In the genomic region with DNA sequence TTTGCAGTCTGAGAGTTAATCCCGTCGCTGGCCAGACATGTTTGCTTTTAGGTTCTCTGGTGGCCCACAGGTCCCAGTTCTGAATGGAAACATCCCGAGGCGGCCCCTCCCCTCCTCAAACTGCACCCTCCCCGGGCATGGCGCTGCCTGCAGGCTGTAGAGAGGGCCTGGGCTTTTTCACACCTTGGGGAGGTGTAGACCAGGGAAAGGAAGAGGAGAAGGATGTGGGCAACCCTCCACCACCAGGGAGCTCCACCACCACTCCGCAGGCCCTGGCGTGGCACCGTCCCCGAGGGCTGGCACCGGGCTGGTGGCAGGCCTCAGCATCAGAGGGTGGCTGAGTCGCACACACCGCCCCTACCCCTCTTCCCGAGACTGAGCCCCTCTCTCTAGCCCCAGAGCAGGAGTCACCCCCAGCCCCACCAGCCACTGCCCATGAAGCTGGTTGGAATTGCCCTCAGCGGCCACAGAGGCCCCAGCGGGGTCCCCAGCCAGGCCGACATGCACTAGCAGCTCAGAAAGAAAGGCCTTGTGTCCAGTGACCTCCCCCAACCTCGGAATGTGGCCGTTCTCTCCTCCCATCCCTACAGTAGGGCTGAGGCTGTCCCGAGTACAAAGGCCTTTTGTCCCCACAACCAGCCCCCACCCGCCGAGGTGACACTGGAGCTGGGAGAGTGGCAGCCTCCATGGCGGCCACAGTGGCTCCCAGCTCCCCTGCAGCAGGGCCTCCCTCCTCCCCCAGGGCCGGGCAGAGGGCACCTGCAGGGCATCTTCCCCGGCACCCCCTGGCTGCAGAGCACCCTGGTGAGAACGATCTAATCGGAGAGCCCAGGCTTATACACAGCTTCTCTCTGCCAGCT, we compare ENCODE assay signal across 1 cellular context.
A peak's percentile ranks its signal among the peaks of the same experiment; 100 is the strongest.
TF ChIP-seq lines count a peak whose summit lies in the region.

No MANE protein-coding gene starts in this region.

TF ChIP-seq in HepG2, 621 proteins besides CTCF, POLR2A, EP300 and RAD21 (continued from another document and continues in another):
- TF ChIP-seq ARID5B (CRISPR knock-in tag; IDR thresholded peaks at IDR 0.05) (peak; percentile 4; the same call in 1 of the 2 replicates), RBFOX2 (IDR thresholded peaks at IDR 0.05; ENCODE audit: low read depth, low read length) (peak; percentile 87), ZNF143 (CRISPR knock-in tag; IDR thresholded peaks at IDR 0.05) (0 out of 2 replicates have a peak, but pooled peaks have one; percentile 12), ZNF34 (CRISPR knock-in tag; IDR thresholded peaks at IDR 0.05; ENCODE audit: borderline replicate concordance) (no peak), NAIF1 (CRISPR knock-in tag; IDR thresholded peaks at IDR 0.05; ENCODE audit: borderline replicate concordance) (peak; percentile 61; the same call in 1 of the 2 replicates), FOXO1 (CRISPR knock-in tag; IDR thresholded peaks at IDR 0.05) (peak; percentile 51; the same call in 1 of the 2 replicates), JUN (CRISPR knock-in tag; IDR thresholded peaks at IDR 0.05) (no peak), ZNF264 (CRISPR knock-in tag; IDR thresholded peaks at IDR 0.05) (peak; percentile 35), SMYD3 (CRISPR knock-in tag; IDR thresholded peaks at IDR 0.05) (peak; percentile 82; the same call in 1 of the 2 replicates), SOX5 (CRISPR knock-in tag; IDR thresholded peaks at IDR 0.05; ENCODE audit: borderline replicate concordance) (peak; percentile 86), ZNF790 (CRISPR knock-in tag; IDR thresholded peaks at IDR 0.05; ENCODE audit: borderline replicate concordance) (peak; percentile 61; the same call in 1 of the 2 replicates), ETV5 (CRISPR knock-in tag; IDR thresholded peaks at IDR 0.05; ENCODE audit: borderline replicate concordance) (peak; percentile 75), PHF20 (CRISPR knock-in tag; IDR thresholded peaks at IDR 0.05) (peak; percentile 47), TAF1 (CRISPR knock-in tag; IDR thresholded peaks at IDR 0.05) (peak; percentile 51; the same call in 1 of the 2 replicates), FOXK1 (CRISPR knock-in tag; IDR thresholded peaks at IDR 0.05; ENCODE audit: borderline replicate concordance, low read depth) (peak; percentile 18; the same call in 1 of the 2 replicates), GATAD2A (CRISPR knock-in tag; IDR thresholded peaks at IDR 0.05) (peak; percentile 78), ZNF446 (CRISPR knock-in tag; IDR thresholded peaks at IDR 0.05) (no peak), FOXC1 (CRISPR knock-in tag; IDR thresholded peaks at IDR 0.05; ENCODE audit: borderline replicate concordance) (peak; percentile 51; the same call in 1 of the 2 replicates), SP5 (CRISPR knock-in tag; IDR thresholded peaks at IDR 0.05; ENCODE audit: borderline replicate concordance, low read depth) (peak; percentile 82), ZNF672 (CRISPR knock-in tag; IDR thresholded peaks at IDR 0.05) (no peak), HOXA5 (CRISPR knock-in tag; IDR thresholded peaks at IDR 0.05) (0 out of 2 replicates have a peak, but pooled peaks have one; percentile 20), ZNF124 (CRISPR knock-in tag; IDR thresholded peaks at IDR 0.05) (peak; percentile 32), MLLT10 (CRISPR knock-in tag; IDR thresholded peaks at IDR 0.05) (no peak), ZNF280D (CRISPR knock-in tag; IDR thresholded peaks at IDR 0.05) (0 out of 2 replicates have a peak, but pooled peaks have one; percentile 45), DNMT1 (CRISPR knock-in tag; IDR thresholded peaks at IDR 0.05) (0 out of 2 replicates have a peak, but pooled peaks have one; percentile 21), BHLHE40 (IDR thresholded peaks at IDR 0.05; ENCODE audit: low read length) (no peak), CEBPB (IDR thresholded peaks at IDR 0.05; ENCODE audit: borderline replicate concordance, low read depth, low read length) (no peak), ZSCAN22 (CRISPR knock-in tag; IDR thresholded peaks at IDR 0.05) (peak; percentile 71; the same call in 1 of the 2 replicates), DPF2 (CRISPR knock-in tag; IDR thresholded peaks at IDR 0.05; ENCODE audit: borderline replicate concordance, low read depth) (peak; percentile 29; the same call in 1 of the 2 replicates), PRMT3 (CRISPR knock-in tag; IDR thresholded peaks at IDR 0.05; ENCODE audit: borderline replicate concordance, low read depth) (no peak), ZNF224 (CRISPR knock-in tag; IDR thresholded peaks at IDR 0.05) (peak; percentile 81; the same call in 1 of the 2 replicates), SNAPC2 (CRISPR knock-in tag; IDR thresholded peaks at IDR 0.05) (peak; percentile 80; the same call in 1 of the 2 replicates), ATM (IDR thresholded peaks at IDR 0.05; ENCODE audit: borderline replicate concordance) (no peak), SRY (CRISPR knock-in tag; IDR thresholded peaks at IDR 0.05) (no peak), ZNF687 (CRISPR knock-in tag; IDR thresholded peaks at IDR 0.05) (peak; percentile 94), RARG (CRISPR knock-in tag; IDR thresholded peaks at IDR 0.05; ENCODE audit: low read depth) (no peak), NCOR1 (IDR thresholded peaks at IDR 0.05; ENCODE audit: borderline replicate concordance, low read length) (peak; percentile 53)
- TF ChIP-seq, protein P1, sequence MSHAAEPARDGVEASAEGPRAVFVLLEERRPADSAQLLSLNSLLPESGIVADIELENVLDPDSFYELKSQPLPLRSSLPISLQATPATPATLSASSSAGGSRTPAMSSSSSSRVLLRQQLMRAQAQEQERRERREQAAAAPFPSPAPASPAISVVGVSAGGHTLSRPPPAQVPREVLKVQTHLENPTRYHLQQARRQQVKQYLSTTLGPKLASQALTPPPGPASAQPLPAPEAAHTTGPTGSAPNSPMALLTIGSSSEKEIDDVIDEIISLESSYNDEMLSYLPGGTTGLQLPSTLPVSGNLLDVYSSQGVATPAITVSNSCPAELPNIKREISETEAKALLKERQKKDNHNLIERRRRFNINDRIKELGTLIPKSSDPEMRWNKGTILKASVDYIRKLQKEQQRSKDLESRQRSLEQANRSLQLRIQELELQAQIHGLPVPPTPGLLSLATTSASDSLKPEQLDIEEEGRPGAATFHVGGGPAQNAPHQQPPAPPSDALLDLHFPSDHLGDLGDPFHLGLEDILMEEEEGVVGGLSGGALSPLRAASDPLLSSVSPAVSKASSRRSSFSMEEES (CRISPR knock-in tag; IDR thresholded peaks at IDR 0.05), result no peak; the same call in none of the 2 replicates
- TF ChIP-seq, protein P2, sequence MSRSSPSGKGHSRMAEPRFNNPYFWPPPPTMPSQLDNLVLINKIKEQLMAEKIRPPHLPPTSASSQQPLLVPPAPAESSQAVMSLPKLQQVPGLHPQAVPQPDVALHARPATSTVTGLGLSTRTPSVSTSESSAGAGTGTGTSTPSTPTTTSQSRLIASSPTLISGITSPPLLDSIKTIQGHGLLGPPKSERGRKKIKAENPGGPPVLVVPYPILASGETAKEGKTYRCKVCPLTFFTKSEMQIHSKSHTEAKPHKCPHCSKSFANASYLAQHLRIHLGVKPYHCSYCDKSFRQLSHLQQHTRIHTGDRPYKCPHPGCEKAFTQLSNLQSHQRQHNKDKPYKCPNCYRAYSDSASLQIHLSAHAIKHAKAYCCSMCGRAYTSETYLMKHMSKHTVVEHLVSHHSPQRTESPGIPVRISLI (CRISPR knock-in tag; IDR thresholded peaks at IDR 0.05; ENCODE audit: borderline replicate concordance), result 0 out of 2 replicates have a peak, but pooled peaks have one; percentile 27
- TF ChIP-seq, protein P3, sequence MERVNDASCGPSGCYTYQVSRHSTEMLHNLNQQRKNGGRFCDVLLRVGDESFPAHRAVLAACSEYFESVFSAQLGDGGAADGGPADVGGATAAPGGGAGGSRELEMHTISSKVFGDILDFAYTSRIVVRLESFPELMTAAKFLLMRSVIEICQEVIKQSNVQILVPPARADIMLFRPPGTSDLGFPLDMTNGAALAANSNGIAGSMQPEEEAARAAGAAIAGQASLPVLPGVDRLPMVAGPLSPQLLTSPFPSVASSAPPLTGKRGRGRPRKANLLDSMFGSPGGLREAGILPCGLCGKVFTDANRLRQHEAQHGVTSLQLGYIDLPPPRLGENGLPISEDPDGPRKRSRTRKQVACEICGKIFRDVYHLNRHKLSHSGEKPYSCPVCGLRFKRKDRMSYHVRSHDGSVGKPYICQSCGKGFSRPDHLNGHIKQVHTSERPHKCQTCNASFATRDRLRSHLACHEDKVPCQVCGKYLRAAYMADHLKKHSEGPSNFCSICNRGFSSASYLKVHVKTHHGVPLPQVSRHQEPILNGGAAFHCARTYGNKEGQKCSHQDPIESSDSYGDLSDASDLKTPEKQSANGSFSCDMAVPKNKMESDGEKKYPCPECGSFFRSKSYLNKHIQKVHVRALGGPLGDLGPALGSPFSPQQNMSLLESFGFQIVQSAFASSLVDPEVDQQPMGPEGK (CRISPR knock-in tag; IDR thresholded peaks at IDR 0.05), result peak; percentile 98
- TF ChIP-seq, protein P4, sequence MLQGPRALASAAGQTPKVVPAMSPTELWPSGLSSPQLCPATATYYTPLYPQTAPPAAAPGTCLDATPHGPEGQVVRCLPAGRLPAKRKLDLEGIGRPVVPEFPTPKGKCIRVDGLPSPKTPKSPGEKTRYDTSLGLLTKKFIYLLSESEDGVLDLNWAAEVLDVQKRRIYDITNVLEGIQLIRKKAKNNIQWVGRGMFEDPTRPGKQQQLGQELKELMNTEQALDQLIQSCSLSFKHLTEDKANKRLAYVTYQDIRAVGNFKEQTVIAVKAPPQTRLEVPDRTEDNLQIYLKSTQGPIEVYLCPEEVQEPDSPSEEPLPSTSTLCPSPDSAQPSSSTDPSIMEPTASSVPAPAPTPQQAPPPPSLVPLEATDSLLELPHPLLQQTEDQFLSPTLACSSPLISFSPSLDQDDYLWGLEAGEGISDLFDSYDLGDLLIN (CRISPR knock-in tag; IDR thresholded peaks at IDR 0.05; ENCODE audit: borderline replicate concordance), result 0 out of 2 replicates have a peak, but pooled peaks have one; percentile 11
